Comparison of ENCODE assay signal across 1 cellular context in the genomic region with DNA sequence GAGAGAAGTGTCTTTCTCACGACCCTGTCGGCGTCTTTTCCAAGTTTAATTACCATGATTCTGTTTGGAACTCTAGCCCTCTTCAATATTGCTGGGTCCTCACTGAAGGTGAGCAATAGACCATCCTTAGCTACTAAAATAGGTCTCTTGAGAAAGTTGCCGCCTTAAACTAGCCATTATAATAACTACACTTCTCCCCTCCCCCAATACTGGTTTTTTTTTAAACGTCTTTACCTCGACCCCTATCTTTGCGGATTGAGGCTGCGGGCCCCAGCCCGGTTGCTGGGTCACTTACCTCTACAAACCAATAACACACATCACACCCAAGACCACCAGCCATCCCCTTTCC.
TF ChIP-seq lines count a peak whose summit lies in the region.

No MANE protein-coding gene starts in this region.

TF ChIP-seq in WTC11, 78 proteins besides CTCF, POLR2A, EP300 and RAD21 (continued from another document):
- TF ChIP-seq, protein P1, sequence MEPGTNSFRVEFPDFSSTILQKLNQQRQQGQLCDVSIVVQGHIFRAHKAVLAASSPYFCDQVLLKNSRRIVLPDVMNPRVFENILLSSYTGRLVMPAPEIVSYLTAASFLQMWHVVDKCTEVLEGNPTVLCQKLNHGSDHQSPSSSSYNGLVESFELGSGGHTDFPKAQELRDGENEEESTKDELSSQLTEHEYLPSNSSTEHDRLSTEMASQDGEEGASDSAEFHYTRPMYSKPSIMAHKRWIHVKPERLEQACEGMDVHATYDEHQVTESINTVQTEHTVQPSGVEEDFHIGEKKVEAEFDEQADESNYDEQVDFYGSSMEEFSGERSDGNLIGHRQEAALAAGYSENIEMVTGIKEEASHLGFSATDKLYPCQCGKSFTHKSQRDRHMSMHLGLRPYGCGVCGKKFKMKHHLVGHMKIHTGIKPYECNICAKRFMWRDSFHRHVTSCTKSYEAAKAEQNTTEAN (CRISPR knock-in tag; IDR thresholded peaks at IDR 0.05), result no peak
- TF ChIP-seq MYBL2 (CRISPR knock-in tag; IDR thresholded peaks at IDR 0.05), result no peak
- no peak for TF ChIP-seq HMGA2 (CRISPR knock-in tag; IDR thresholded peaks at IDR 0.05)
- TF ChIP-seq OVOL2 (CRISPR knock-in tag; IDR thresholded peaks at IDR 0.05; ENCODE audit: borderline replicate concordance), result no peak
- TF ChIP-seq TP53 (CRISPR knock-in tag; IDR thresholded peaks at IDR 0.05), result no peak
- no peak for TF ChIP-seq FOXP1 (CRISPR knock-in tag; IDR thresholded peaks at IDR 0.05; ENCODE audit: borderline replicate concordance)
- no peak for TF ChIP-seq FOXJ3 (CRISPR knock-in tag; IDR thresholded peaks at IDR 0.05; ENCODE audit: borderline replicate concordance)
- no peak for TF ChIP-seq ETV6 (CRISPR knock-in tag; IDR thresholded peaks at IDR 0.05)
- TF ChIP-seq ESRRA (CRISPR knock-in tag; IDR thresholded peaks at IDR 0.05; ENCODE audit: borderline replicate concordance), result no peak
- TF ChIP-seq, protein P2, sequence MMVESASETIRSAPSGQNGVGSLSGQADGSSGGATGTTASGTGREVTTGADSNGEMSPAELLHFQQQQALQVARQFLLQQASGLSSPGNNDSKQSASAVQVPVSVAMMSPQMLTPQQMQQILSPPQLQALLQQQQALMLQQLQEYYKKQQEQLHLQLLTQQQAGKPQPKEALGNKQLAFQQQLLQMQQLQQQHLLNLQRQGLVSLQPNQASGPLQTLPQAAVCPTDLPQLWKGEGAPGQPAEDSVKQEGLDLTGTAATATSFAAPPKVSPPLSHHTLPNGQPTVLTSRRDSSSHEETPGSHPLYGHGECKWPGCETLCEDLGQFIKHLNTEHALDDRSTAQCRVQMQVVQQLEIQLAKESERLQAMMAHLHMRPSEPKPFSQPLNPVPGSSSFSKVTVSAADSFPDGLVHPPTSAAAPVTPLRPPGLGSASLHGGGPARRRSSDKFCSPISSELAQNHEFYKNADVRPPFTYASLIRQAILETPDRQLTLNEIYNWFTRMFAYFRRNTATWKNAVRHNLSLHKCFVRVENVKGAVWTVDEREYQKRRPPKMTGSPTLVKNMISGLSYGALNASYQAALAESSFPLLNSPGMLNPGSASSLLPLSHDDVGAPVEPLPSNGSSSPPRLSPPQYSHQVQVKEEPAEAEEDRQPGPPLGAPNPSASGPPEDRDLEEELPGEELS (CRISPR knock-in tag; IDR thresholded peaks at IDR 0.05), result no peak
- no peak for TF ChIP-seq NR2C2 (CRISPR knock-in tag; IDR thresholded peaks at IDR 0.05)
- no peak for TF ChIP-seq ATF1 (CRISPR knock-in tag; IDR thresholded peaks at IDR 0.05)
TF ChIP-seq in WTC11: peak in this region for 0.
